In the genomic region with DNA sequence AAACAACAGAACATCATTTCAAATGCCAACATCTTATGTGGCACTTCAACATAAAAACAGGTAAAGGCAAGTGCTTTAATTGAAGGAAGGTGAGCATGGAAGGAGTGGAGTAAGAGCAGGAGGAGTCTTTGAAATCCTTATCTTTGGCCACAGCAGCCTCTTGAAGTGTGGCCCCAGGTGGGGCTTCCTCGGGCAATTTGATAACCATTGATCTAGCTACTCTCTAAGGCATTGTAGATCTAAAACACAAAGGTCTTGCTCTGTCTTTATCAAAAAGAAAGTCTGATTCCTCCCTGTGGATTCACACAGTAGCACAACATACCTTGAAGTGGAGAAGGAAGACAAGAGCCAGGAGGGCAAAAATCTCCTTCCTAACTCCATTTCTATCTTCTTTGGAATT, we compare ENCODE assay signal across 1 cellular context.
A peak's percentile ranks its signal among the peaks of the same experiment; 100 is the strongest.
TF ChIP-seq lines count a peak whose summit lies in the region.

No MANE protein-coding gene starts in this region.

TF ChIP-seq in K562, 482 proteins besides CTCF, POLR2A, EP300 and RAD21 (continued from another document):
- TF ChIP-seq, protein P1, sequence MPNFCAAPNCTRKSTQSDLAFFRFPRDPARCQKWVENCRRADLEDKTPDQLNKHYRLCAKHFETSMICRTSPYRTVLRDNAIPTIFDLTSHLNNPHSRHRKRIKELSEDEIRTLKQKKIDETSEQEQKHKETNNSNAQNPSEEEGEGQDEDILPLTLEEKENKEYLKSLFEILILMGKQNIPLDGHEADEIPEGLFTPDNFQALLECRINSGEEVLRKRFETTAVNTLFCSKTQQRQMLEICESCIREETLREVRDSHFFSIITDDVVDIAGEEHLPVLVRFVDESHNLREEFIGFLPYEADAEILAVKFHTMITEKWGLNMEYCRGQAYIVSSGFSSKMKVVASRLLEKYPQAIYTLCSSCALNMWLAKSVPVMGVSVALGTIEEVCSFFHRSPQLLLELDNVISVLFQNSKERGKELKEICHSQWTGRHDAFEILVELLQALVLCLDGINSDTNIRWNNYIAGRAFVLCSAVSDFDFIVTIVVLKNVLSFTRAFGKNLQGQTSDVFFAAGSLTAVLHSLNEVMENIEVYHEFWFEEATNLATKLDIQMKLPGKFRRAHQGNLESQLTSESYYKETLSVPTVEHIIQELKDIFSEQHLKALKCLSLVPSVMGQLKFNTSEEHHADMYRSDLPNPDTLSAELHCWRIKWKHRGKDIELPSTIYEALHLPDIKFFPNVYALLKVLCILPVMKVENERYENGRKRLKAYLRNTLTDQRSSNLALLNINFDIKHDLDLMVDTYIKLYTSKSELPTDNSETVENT (CRISPR knock-in tag; IDR thresholded peaks at IDR 0.05), result no peak
- TF ChIP-seq CBFA2T3 (IDR thresholded peaks at IDR 0.05) (peak; percentile 69), ZNF75A (CRISPR knock-in tag; IDR thresholded peaks at IDR 0.05) (no peak)
- TF ChIP-seq, protein P2, sequence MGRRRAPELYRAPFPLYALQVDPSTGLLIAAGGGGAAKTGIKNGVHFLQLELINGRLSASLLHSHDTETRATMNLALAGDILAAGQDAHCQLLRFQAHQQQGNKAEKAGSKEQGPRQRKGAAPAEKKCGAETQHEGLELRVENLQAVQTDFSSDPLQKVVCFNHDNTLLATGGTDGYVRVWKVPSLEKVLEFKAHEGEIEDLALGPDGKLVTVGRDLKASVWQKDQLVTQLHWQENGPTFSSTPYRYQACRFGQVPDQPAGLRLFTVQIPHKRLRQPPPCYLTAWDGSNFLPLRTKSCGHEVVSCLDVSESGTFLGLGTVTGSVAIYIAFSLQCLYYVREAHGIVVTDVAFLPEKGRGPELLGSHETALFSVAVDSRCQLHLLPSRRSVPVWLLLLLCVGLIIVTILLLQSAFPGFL (CRISPR knock-in tag; IDR thresholded peaks at IDR 0.05), result no peak
